In genomic region chr17:17563530-17563929, GRCh38 we compare ENCODE assay signal across 23 cellular contexts. TPM values are rescaled to one million over a fixed set of nuclear protein-coding genes. Genes with fewer than 3 reads are reported as not detected.
DNase-seq lines count a peak whose midpoint lies in the region; ATAC-seq, FAIRE-seq and TF ChIP-seq lines count a peak whose summit lies in the region.
"Had no signal": no experiment of that assay in that cellular context is flagged by ENCODE, and none has a peak within 500 bp of the region (broad histone marks: within the 10 kb centered on the region; RNA-seq: fewer than 3 reads in every experiment).

No MANE protein-coding gene starts in this region.

- no peak for TF ChIP-seq RAD21 in liver (IDR thresholded peaks at IDR 0.05)
- TF ChIP-seq RAD21 in HepG2 (CRISPR knock-in tag; IDR thresholded peaks at IDR 0.05) = no peak
- no peak for TF ChIP-seq RAD21 in H1 (IDR thresholded peaks at IDR 0.05 in 1 of 2, conservative IDR thresholded peaks at IDR 0.05 in 1 of 2; ENCODE audit: low read depth in 2 of 2, low read length in 2 of 2)

- H3K27me3 ChIP-seq in liver (ENCODE audit: control insufficient read depth in 4 of 4, insufficient read depth in 4 of 4, low read length in 3 of 4) (no peaks in the 10 kb centered on the region), HepG2 (ENCODE audit: control insufficient read depth in 1 of 2, insufficient read depth in 2 of 2, low read length in 2 of 2) (no peaks in the 10 kb centered on the region), H1 (replicated peaks in 1 of 4; ENCODE audit: control insufficient read depth in 3 of 4, extremely low read depth in 1 of 4, insufficient read depth in 3 of 4, low read length in 3 of 4) (no peaks in the 10 kb centered on the region), neuronal stem cell (ENCODE audit: control insufficient read depth in 3 of 3, insufficient read depth in 3 of 3, low read depth in 1 of 3, low read length in 3 of 3) (no peaks in the 10 kb centered on the region)

- H3K4ac ChIP-seq in H1 (replicated peaks; ENCODE audit: insufficient read length, low read depth, low read length) (no peak overlapping the region), neuronal stem cell (ENCODE audit: low read length) (no peak overlapping the region)

- H3K23me2 ChIP-seq in H1 (ENCODE audit: low read depth, low read length) = no peaks in the 10 kb centered on the region

- in situ Hi-C loops in HepG2 (cut with HindIII; ENCODE audit: extremely low pct_ligation_motif_present, low pct_unique_long_range_greater_than_20kb) = no loop called here

- no peak for ATAC-seq in HepG2
- no peak for ATAC-seq in GM21529 (IDR thresholded peaks at IDR 0.05; ENCODE audit: unreplicated experiment)
- ATAC-seq: SK-N-SH treated with all-trans-retinoic acid at 6 μM for 48 hours had no signal

- CTCF ChIA-PET in HepG2 (lab: Yijun Ruan, JAX; ENCODE audit: low intra/inter-chr PET ratio, low total read pairs) = no interaction called here
- CTCF ChIA-PET in H1 (lab: Charles Lee; ENCODE audit: partially characterized antibody) = interaction anchor here (1.1 to 9.7 kb wide), 6 partner anchors 13 to 123 kb away, joined by 3 to 81 read pairs (median 3); partner anchors contain the start of gene RASD1

- H3K4me3 ChIP-seq in liver (ENCODE audit: low read depth in 1 of 3, low read length in 3 of 3) (no peak overlapping the region), HepG2 (replicated peaks in 1 of 3; ENCODE audit: insufficient read depth in 1 of 3, low read depth in 2 of 3, low read length in 3 of 3) (no peak overlapping the region), H1 (ENCODE audit: extremely low read depth in 1 of 4, insufficient read depth in 2 of 4, low read depth in 3 of 4, low read length in 4 of 4) (no peak overlapping the region), neuronal stem cell (ENCODE audit: low read length in 2 of 2) (no peak overlapping the region)

- TF ChIP-seq CTCF in liver (IDR thresholded peaks at IDR 0.05; ENCODE audit: low read depth, low read length, missing input control) = no peak
- no peak for TF ChIP-seq CTCF in HepG2 (CRISPR knock-in tag; IDR thresholded peaks at IDR 0.05)
- no peak for TF ChIP-seq CTCF in H1 (IDR thresholded peaks at IDR 0.05; ENCODE audit: control extremely low read depth in 1 of 3, insufficient read depth in 1 of 3, low read depth in 1 of 3, low read length in 3 of 3)

- H3K23ac ChIP-seq in H1 (ENCODE audit: insufficient read length) (no peak overlapping the region), neuronal stem cell (ENCODE audit: low read depth, low read length, poor library complexity) (no peak overlapping the region)

- intact Hi-C loops in HepG2 (cut with micrococcal nuclease; ENCODE audit: unreplicated experiment) = no loop called here

- H2BK120ac ChIP-seq in H1 (replicated peaks; ENCODE audit: low read depth, low read length) (no peak overlapping the region), neuronal stem cell (ENCODE audit: low read depth, low read length) (no peak overlapping the region)

- no TSS peak for BruUV-seq in HepG2 (replicated peaks; lab: Mats Ljungman, UMichigan)

- WGBS in liver = 82% methylated on average over 13 of the region's 13 CpGs
- 97% methylated on average over 10 of the region's 13 CpGs for WGBS in HepG2 (ENCODE audit: low lambda C conversion rate)
- WGBS in H1 (ENCODE audit: extremely low coverage in 1 of 2, insufficient coverage in 1 of 2, insufficient read length in 1 of 2, insufficient replicate concordance in 2 of 2, low coverage in 1 of 2, low lambda C conversion rate in 2 of 2, missing lambda C conversion rate in 1 of 2), 2 experiments = 90% methylated on average over 13 of the region's 13 CpGs; no CpG with 5 or more reads in 1 of the 2 experiments
- WGBS in neuronal stem cell (ENCODE audit: extremely low coverage in 2 of 2, insufficient read length in 2 of 2, insufficient replicate concordance in 1 of 2), 2 donors = no CpG with 5 or more reads among the region's 13 CpGs

- no peak overlapping the region for H3K56ac ChIP-seq in H1 (replicated peaks; ENCODE audit: insufficient read length, low read depth, low read length)

- H3K27ac ChIP-seq in liver (ENCODE audit: low read depth in 1 of 2, low read length in 2 of 2) (peak overlapping the region; percentile 85 to 96), HepG2 (ENCODE audit: extremely low read length, insufficient read depth, low read length) (no peak overlapping the region), H1 (ENCODE audit: low read depth, low read length) (no peak overlapping the region), neuronal stem cell (replicated peaks; ENCODE audit: low read length) (no peak overlapping the region)
- H3K27ac ChIP-seq: HL-60 had no signal

- DNase-seq in HepG2 (ENCODE audit: low spot score) (no peak), H1 (ENCODE audit: low read depth in 1 of 2, low spot score in 2 of 2) (no peak), neuronal stem cell (ENCODE audit: low spot score) (no peak), medulla oblongata (ENCODE audit: extremely low spot score) (no peak), SIG-M5 (lab: John Stamatoyannopoulos, UW) (no peak), NCI-H748 treated with DMSO at 0.1 percent for 48 hours (lab: John Stamatoyannopoulos, UW) (no peak)
- DNase-seq: 8988T; DMS53; GF-D8; KBM-7; NCI-H1092 treated with DMSO at 0.1 percent for 48 hours; NCI-H1436 treated with DMSO at 0.1 percent for 48 hours; NCI-H1930; NCI-H510A; NCI-H774; NK-92 treated with Interleukin-12 subunit alpha and Interleukin-12 subunit beta, amount 100 ng/mL, for 24 hours had no signal

- no peak overlapping the region for H2AK5ac ChIP-seq in H1 (ENCODE audit: low read depth, low read length)
- peak overlapping the region; percentile 98 for H2AK5ac ChIP-seq in neuronal stem cell (ENCODE audit: low read depth, low read length)

- no peak overlapping the region for H4K5ac ChIP-seq in H1 (ENCODE audit: insufficient read length, low read depth, low read length)

- peaks cover 34 to 92% (median 76%) of the 10 kb centered on the region in 4 donors for H3K4me1 ChIP-seq in liver (ENCODE audit: control insufficient read depth in 4 of 4, insufficient read depth in 4 of 4, low read length in 3 of 4)
- H3K4me1 ChIP-seq in HepG2 (ENCODE audit: insufficient read depth, low read length) = peaks cover 4% of the 10 kb centered on the region
- H3K4me1 ChIP-seq in H1 (replicated peaks in 1 of 4; ENCODE audit: control insufficient read depth in 3 of 4, insufficient read depth in 4 of 4, low read length in 3 of 4) = peaks cover 0 to 13% (median 8%) of the 10 kb centered on the region in 4 experiments; a peak in 5 of 7 replicates
- peaks cover 0 to 13% of the 10 kb centered on the region in 2 donors for H3K4me1 ChIP-seq in neuronal stem cell (ENCODE audit: control insufficient read depth in 2 of 2, insufficient read depth in 1 of 2, low read depth in 1 of 2, low read length in 2 of 2)

- no peak overlapping the region for H3K14ac ChIP-seq in H1 (ENCODE audit: insufficient read length)
- H3K14ac ChIP-seq in neuronal stem cell (ENCODE audit: low read length) = no peak overlapping the region

- H2BK15ac ChIP-seq in H1 (ENCODE audit: low read length) (0 out of 2 replicates have a peak overlapping the region, but pooled peaks have one; percentile 46), neuronal stem cell (ENCODE audit: low read length) (no peak overlapping the region)

- H2BK20ac ChIP-seq in H1 (ENCODE audit: low read length) = no peak overlapping the region

- H4K20me1 ChIP-seq in HepG2 (ENCODE audit: insufficient read depth, low read length) (0 out of 2 replicates have a peak, but pooled peaks cover 4% of the 10 kb centered on the region), H1 (replicated peaks in 1 of 2; ENCODE audit: control insufficient read depth in 1 of 2, insufficient read depth in 2 of 2, low read length in 2 of 2) (peaks cover 0 to 3% of the 10 kb centered on the region in 2 experiments)

- H2AFZ ChIP-seq in HepG2 (ENCODE audit: low read length) (no peak overlapping the region), H1 (ENCODE audit: low read length) (no peak overlapping the region), neuronal stem cell (ENCODE audit: low read length) (no peak overlapping the region)

- H3K4me2 ChIP-seq in HepG2 (ENCODE audit: low read depth, low read length) (no peak overlapping the region), H1 (ENCODE audit: insufficient read depth in 1 of 2, low read depth in 2 of 2, low read length in 2 of 2) (no peak overlapping the region), neuronal stem cell (ENCODE audit: insufficient read depth, low read length, poor library complexity, severe bottlenecking) (no peak overlapping the region)

- POLR2A ChIA-PET in HepG2 (lab: Yijun Ruan, JAX) = no interaction called here
- POLR2A ChIA-PET in H1 (lab: Charles Lee; ENCODE audit: partially characterized antibody) = interaction anchor here (1.7 kb wide), 1 partner anchor 67 kb away, joined by 10 read pairs; the partner anchor contains the start of gene RASD1

- H2BK12ac ChIP-seq in H1 (ENCODE audit: low read depth, low read length) = no peak overlapping the region
- no peak overlapping the region for H2BK12ac ChIP-seq in neuronal stem cell (ENCODE audit: low read length)

- H3K79me1 ChIP-seq in H1 (ENCODE audit: low read depth, low read length) (peaks cover 5% of the 10 kb centered on the region), neuronal stem cell (ENCODE audit: low read depth, low read length) (peaks cover 3% of the 10 kb centered on the region)

- H3K9ac ChIP-seq in liver (ENCODE audit: low read depth in 1 of 2, low read length in 2 of 2) = no peak overlapping the region
- H3K9ac ChIP-seq in HepG2 (ENCODE audit: insufficient read depth, low read depth, low read length) = no peak overlapping the region
- no peak overlapping the region for H3K9ac ChIP-seq in H1 (replicated peaks in 1 of 4; ENCODE audit: extremely low read depth in 1 of 4, low read depth in 3 of 4, low read length in 3 of 4)
- no peak overlapping the region for H3K9ac ChIP-seq in neuronal stem cell (ENCODE audit: low read depth, low read length, poor library complexity)

- H2BK5ac ChIP-seq in H1 (ENCODE audit: low read depth, low read length) (no peak overlapping the region), neuronal stem cell (ENCODE audit: low read length) (peak overlapping the region; percentile 0)

- H3K79me2 ChIP-seq in HepG2 (ENCODE audit: insufficient read depth, low read length) = no peaks in the 10 kb centered on the region
- H3K79me2 ChIP-seq in H1 (ENCODE audit: control insufficient read depth in 1 of 2, insufficient read depth in 2 of 2, low read length in 2 of 2) = no peaks in the 10 kb centered on the region

- H3K36me3 ChIP-seq in liver (ENCODE audit: control insufficient read depth in 4 of 4, insufficient read depth in 3 of 4, low read depth in 1 of 4, low read length in 3 of 4) (no peaks in the 10 kb centered on the region), HepG2 (replicated peaks in 1 of 2; ENCODE audit: control insufficient read depth in 1 of 2, insufficient read depth in 2 of 2, low read length in 2 of 2) (no peaks in the 10 kb centered on the region), H1 (ENCODE audit: control insufficient read depth in 2 of 4, insufficient read depth in 4 of 4, low read length in 3 of 4) (no peaks in the 10 kb centered on the region), neuronal stem cell (replicated peaks in 1 of 2; ENCODE audit: control insufficient read depth in 2 of 2, insufficient read depth in 2 of 2, low read length in 2 of 2) (no peaks in the 10 kb centered on the region)

- no peak for TF ChIP-seq EP300 in HepG2 (IDR thresholded peaks at IDR 0.05; ENCODE audit: low read depth in 2 of 2, low read length in 2 of 2)
- TF ChIP-seq EP300 in HepG2 (CRISPR knock-in tag; IDR thresholded peaks at IDR 0.05; ENCODE audit: borderline replicate concordance) = no peak
- no peak for TF ChIP-seq EP300 in H1 (IDR thresholded peaks at IDR 0.05; ENCODE audit: borderline replicate concordance in 1 of 2, low read depth in 2 of 2, low read length in 2 of 2)

- H4K91ac ChIP-seq in H1 (replicated peaks; ENCODE audit: insufficient read length, low read length) (no peak overlapping the region), neuronal stem cell (ENCODE audit: low read depth, low read length, poor library complexity) (no peak overlapping the region)

- no peak overlapping the region for H3K18ac ChIP-seq in H1 (ENCODE audit: extremely low read depth, low read length)
- H3K18ac ChIP-seq in neuronal stem cell (ENCODE audit: low read length) = no peak overlapping the region

- FAIRE-seq in HepG2 (lab: Jason Lieb, UNC) (no peak), H1 (lab: Jason Lieb, UNC) (no peak)
- FAIRE-seq: D721Med, GM19239, H54 had no signal

- no peaks in the 10 kb centered on the region for H3K9me3 ChIP-seq in liver (ENCODE audit: control insufficient read depth in 4 of 4, low read length in 3 of 4)
- no peaks in the 10 kb centered on the region for H3K9me3 ChIP-seq in HepG2 (ENCODE audit: low read length)
- no peaks in the 10 kb centered on the region for H3K9me3 ChIP-seq in H1 (ENCODE audit: insufficient read depth in 2 of 2, low read depth in 1 of 2, low read length in 1 of 2)
- no peaks in the 10 kb centered on the region for H3K9me3 ChIP-seq in neuronal stem cell (replicated peaks in 1 of 2; ENCODE audit: control insufficient read depth in 2 of 2, insufficient read depth in 1 of 2, low read depth in 1 of 2, low read length in 2 of 2)

- no peak overlapping the region for H4K8ac ChIP-seq in H1 (ENCODE audit: extremely low read depth, insufficient read depth, low read length)
- no peak overlapping the region for H4K8ac ChIP-seq in neuronal stem cell (ENCODE audit: low read depth, low read length)

- no peak for TF ChIP-seq POLR2A in HepG2 (IDR thresholded peaks at IDR 0.05; ENCODE audit: insufficient read depth in 1 of 2, low read depth in 2 of 2, low read length in 2 of 2)
- no peak for TF ChIP-seq POLR2A in H1 (IDR thresholded peaks at IDR 0.05; ENCODE audit: control extremely low read depth in 1 of 2, low read depth in 2 of 2, low read length in 2 of 2)

RNA-seq across cellular contexts. Expression of gene PEMT, which starts 28.0 kb away (rescaled TPM):
- total RNA-seq in liver = 100 to 1,000 TPM in 1 of 2 donors, 10 to 100 TPM in 1; 64.6 to 180 TPM
- polyA plus RNA-seq in liver = 100 to 1,000 TPM; 189 to 211 TPM
- 16.4 and 31.7 TPM in 2 replicates for total RNA-seq in HepG2 (2016; rRNA removed; fragmentation: Illumina TruSeq; extraction: Trizol)
- 38.2 and 45.8 TPM in 2 replicates for total RNA-seq in HepG2 (2016; cell fraction: cytosol; rRNA removed; fragmentation: Illumina TruSeq; extraction: Trizol; ENCODE audit: low read depth)
- 16.3 and 32.5 TPM in 2 replicates for total RNA-seq in HepG2 (2016; cell fraction: insoluble cytoplasmic fraction; rRNA removed; fragmentation: Illumina TruSeq; extraction: Trizol)
- total RNA-seq in HepG2 (2016; cell fraction: membrane; rRNA removed; fragmentation: Illumina TruSeq; extraction: Trizol) = 31.0 and 42.8 TPM in 2 replicates
- total RNA-seq in HepG2 (2016; cell fraction: nucleus; rRNA removed; fragmentation: Illumina TruSeq; extraction: Trizol) = 15.8 and 21.7 TPM in 2 replicates
- 43.6 and 61.4 TPM in 2 replicates for polyA plus RNA-seq in HepG2 (2011; rRNA removed)
- polyA plus RNA-seq in HepG2 (2011; cell fraction: cytosol; rRNA removed) = 54.3 and 73.8 TPM in 2 replicates
- 36.9 and 41.0 TPM in 2 replicates for polyA plus RNA-seq in HepG2 (2011; cell fraction: nucleus; rRNA removed)
- 38.0 and 42.3 TPM in 2 replicates for polyA plus RNA-seq in HepG2 (2012)
- 46.1 and 58.0 TPM in 2 replicates for polyA plus RNA-seq in HepG2 (2016; cell fraction: cytosol; fragmentation: Illumina TruSeq; extraction: Trizol; ENCODE audit: low read depth)
- 24.1 and 25.5 TPM in 2 replicates for polyA plus RNA-seq in HepG2 (2016; cell fraction: insoluble cytoplasmic fraction; fragmentation: Illumina TruSeq; extraction: Trizol; ENCODE audit: low read depth)
- polyA plus RNA-seq in HepG2 (2016; cell fraction: membrane; fragmentation: Illumina TruSeq; extraction: Trizol; ENCODE audit: low read depth) = 38.1 and 45.2 TPM in 2 replicates
- polyA plus RNA-seq in HepG2 (2016; cell fraction: nucleus; fragmentation: Illumina TruSeq; extraction: Trizol; ENCODE audit: insufficient read depth, low read depth) = 39.8 and 40.0 TPM in 2 replicates
- 51.2 and 54.0 TPM in 2 replicates for polyA minus RNA-seq in HepG2 (2011; rRNA and poly(A)+ RNA removed; ENCODE audit: low replicate concordance)
- polyA minus RNA-seq in HepG2 (2011; cell fraction: cytosol; rRNA and poly(A)+ RNA removed) = 20.3 and 22.0 TPM in 2 replicates
- polyA minus RNA-seq in HepG2 (2011; cell fraction: nucleus; rRNA and poly(A)+ RNA removed) = 6.6 and 8.5 TPM in 2 replicates
- total RNA-seq in H1 (2021; fragmentation: NEBNext Ultra II Directional; extraction: Animal tissue kit (Norgen Biotek cat#: 25700)) = 40.1 and 42.0 TPM in 2 replicates
- 118 and 128 TPM in 2 replicates for polyA plus RNA-seq in H1 (2011; rRNA removed)
- polyA plus RNA-seq in H1 (2011; cell fraction: cytosol; rRNA removed) = 63.0 TPM
- polyA plus RNA-seq in H1 (2011; cell fraction: nucleus; rRNA removed) = 77.1 TPM
- 28.5 to 79.6 TPM (median 53.6 TPM) in 4 replicates for polyA plus RNA-seq in H1 (2012, experiment 1 of 2)
- 79.6 TPM for polyA plus RNA-seq in H1 (2012, experiment 2 of 2)
- 41.7 TPM for polyA plus RNA-seq in H1 (2013, experiment 1 of 2)
- 47.0 TPM for polyA plus RNA-seq in H1 (2013, experiment 2 of 2)
- 22.2 and 23.0 TPM in 2 replicates for polyA minus RNA-seq in H1 (2011; rRNA and poly(A)+ RNA removed)
- polyA minus RNA-seq in H1 (2011; cell fraction: cytosol; rRNA and poly(A)+ RNA removed) = 18.1 TPM
- polyA minus RNA-seq in H1 (2011; cell fraction: nucleus; rRNA and poly(A)+ RNA removed) = 13.7 TPM
- polyA plus RNA-seq in neuronal stem cell (2013, experiment 1 of 2) = 42.5 TPM
- 39.1 TPM for polyA plus RNA-seq in neuronal stem cell (2013, experiment 2 of 2)

Comparison
In these comparisons a context has a peak if more than half of its experiments do, and no peak if none do; other contexts are left out.
1. H3K27ac ChIP-seq: peak in liver (2 of 2); none in HepG2 (single experiment), H1 (single experiment) and neuronal stem cell (single experiment).